ENCODE assay signal across 11 cellular contexts in genomic region chr6:97645757-97646156, GRCh38.
"Had no signal": no experiment of that assay in that cellular context is flagged by ENCODE, and none has a peak within 500 bp of the region (broad histone marks: within the 10 kb centered on the region; RNA-seq: fewer than 3 reads in every experiment).

No MANE protein-coding gene starts in this region.

- FAIRE-seq: H1, H54 had no signal

- H3K4me3 ChIP-seq: GM23248, GM23338, HAP-1 had no signal

- ATAC-seq: GM23338, HCT116 had no signal

- H3K36me3 ChIP-seq: HAP-1 had no signal

- H2AFZ ChIP-seq: GM23248, GM23338 had no signal

- H3K9ac ChIP-seq: GM23248 had no signal

- H3K4me3 Mint-ChIP-seq: GM23338, H9, HFFc6 had no signal

- H3K9me3 ChIP-seq: HAP-1 had no signal

- H3K27ac Mint-ChIP-seq: GM23338, H9, HFFc6 had no signal

- DNase-seq: GM23248, GOT3, H7, H9, HCEC 1CT, HFFc6 had no signal

- H3K4me1 ChIP-seq: HAP-1 had no signal

- H3K27ac ChIP-seq: GM23248 had no signal

- H3K4me1 Mint-ChIP-seq: H9 had no signal

- H3K4me2 ChIP-seq: GM23338 had no signal
